Comparison of ENCODE assay signal across 8 cellular contexts in genomic region chr5:142324871-142325676, GRCh38. TPM values are rescaled to one million over a fixed set of nuclear protein-coding genes. Genes with fewer than 3 reads are reported as not detected.
A peak's percentile ranks its signal among the peaks of the same experiment; 100 is the strongest.
DNase-seq lines count a peak whose midpoint lies in the region; ATAC-seq and TF ChIP-seq lines count a peak whose summit lies in the region.

TSS of gene SPRY4 (minus strand) at chr5:142325021. CDS start at chr5:142315108, 9,913 bp downstream.

- peaks cover 2% of the 10 kb centered on the region for H3K27me3 Mint-ChIP-seq in neural crest cell (ENCODE audit: low read depth)

- peak in 1 of 4 donors; percentile 74 for TF ChIP-seq POLR2A in stomach (IDR thresholded peaks at IDR 0.05)

- peak within 1 kb of the TSS; percentile 98 for H3K4me3 ChIP-seq in H7 (ENCODE audit: insufficient read depth, low read depth, low read length)
- H3K4me3 ChIP-seq in stomach = peak within 1 kb of the TSS; percentile 51 to 67 (median 60)

- H3K27ac Mint-ChIP-seq in neural crest cell (ENCODE audit: unreplicated experiment) = peak within 1 kb of the TSS; percentile 94

- intact Hi-C loops in stomach (cut with DNase I; ENCODE audit: low total_unique reads) = loop anchor here (10.0 kb wide), 1 partner anchor 220 kb away; no protein-coding TSS in a partner anchor

- no peaks in the 10 kb centered on the region for H3K9me3 Mint-ChIP-seq in neural crest cell

- H3K27ac ChIP-seq in foreskin keratinocyte (peak within 1 kb of the TSS; percentile 62), stomach (peak within 1 kb of the TSS; percentile 75 to 89 (median 88))

- no peaks in the 10 kb centered on the region for H3K36me3 Mint-ChIP-seq in neural crest cell (ENCODE audit: low read depth)

- DNase-seq in H7 = peak; percentile 95
- peak; percentile 97 for DNase-seq in M059J (ENCODE audit: low read depth)
- DNase-seq in SIG-M5 (lab: John Stamatoyannopoulos, UW) = peak; percentile 75
- peak; percentile 74 for DNase-seq in activated gamma-delta T cell treated with anti-CD3 and anti-CD28 coated beads, Interleukin-2, amount 50 U/mL, for 16 hours (ENCODE audit: low read depth)
- DNase-seq in foreskin keratinocyte = peak; percentile 97 to 98
- DNase-seq in neural crest cell (ENCODE audit: low read depth, low spot score) = peak; percentile 94
- DNase-seq in stomach = peak; percentile 89

- 0 to 1% (median 1%) methylated on average over 38 to 52 of the region's 52 CpGs for WGBS in stomach, 5 donors

- H3K4me3 Mint-ChIP-seq in neural crest cell = peak within 1 kb of the TSS; percentile 99

- H3K9me3 ChIP-seq in ES-I3 (ENCODE audit: control insufficient read depth, insufficient read depth, low read length) (no peaks in the 10 kb centered on the region), stomach (no peaks in the 10 kb centered on the region)

- peaks cover 15% of the 10 kb centered on the region for H3K4me1 ChIP-seq in ES-I3 (ENCODE audit: insufficient read depth, low read length)
- peaks cover 39% of the 10 kb centered on the region for H3K4me1 ChIP-seq in foreskin keratinocyte
- peaks cover 24 to 64% (median 59%) of the 10 kb centered on the region in 4 donors for H3K4me1 ChIP-seq in stomach

- H3K36me3 ChIP-seq in ES-I3 (ENCODE audit: insufficient read depth, low read length) (peaks cover 23% of the 10 kb centered on the region), H7 (replicated peaks; ENCODE audit: control insufficient read depth, insufficient read depth, low read length) (peaks cover 21% of the 10 kb centered on the region), stomach (no peaks in the 10 kb centered on the region)

- peaks cover 73% of the 10 kb centered on the region for H3K4me1 Mint-ChIP-seq in neural crest cell

- peak; percentile 39 for TF ChIP-seq CTCF in foreskin keratinocyte (conservative IDR thresholded peaks at IDR 0.05)
- TF ChIP-seq CTCF in neural crest cell (conservative IDR thresholded peaks at IDR 0.05) = peak; percentile 3
- TF ChIP-seq CTCF in stomach (IDR thresholded peaks at IDR 0.05) = no peak

- ATAC-seq in foreskin keratinocyte = peak; percentile 57

- peak within 1 kb of the TSS; percentile 85 for H3K9ac ChIP-seq in ES-I3 (ENCODE audit: low read depth, low read length)

- no peak for TF ChIP-seq EP300 in stomach (IDR thresholded peaks at IDR 0.05)

- H3K27me3 ChIP-seq in H7 (ENCODE audit: control insufficient read depth, insufficient read depth, low read length) (no peaks in the 10 kb centered on the region), foreskin keratinocyte (no peaks in the 10 kb centered on the region), stomach (peaks cover 0 to 76% (median 25%) of the 10 kb centered on the region in 3 donors)

RNA-seq across cellular contexts. Expression of gene SPRY4, which starts in this region (rescaled TPM):
- total RNA-seq in H7 (2014; rRNA removed; shearing (Covaris generic)) = 71.7 and 93.3 TPM in 2 replicates
- total RNA-seq in M059J (2014; rRNA removed; shearing (Covaris generic)) = 3.6 and 6.9 TPM in 2 replicates
- total RNA-seq in foreskin keratinocyte (25.6 and 31.6 TPM in 2 replicates), neural crest cell (42.1 and 44.2 TPM in 2 replicates), stomach (10 to 100 TPM in 3 of 5 donors, 1 to 10 TPM in 2; 2.9 to 13.6 (median 10.7) TPM)
- polyA plus RNA-seq in foreskin keratinocyte (8.3 and 8.9 TPM in 2 replicates), stomach (1 to 10 TPM; 1.3 to 7.9 (median 5.2) TPM)

Comparison
In these comparisons a context has a peak if more than half of its experiments do, and no peak if none do; other contexts are left out.
1. Peak in every context shown above with its lines: DNase-seq, ATAC-seq, H3K4me3 ChIP-seq and H3K27ac ChIP-seq.
2. CTCF ChIP-seq: peak in foreskin keratinocyte (single experiment) and neural crest cell (single experiment); none in stomach (0 of 7).